Comparison of ENCODE assay signal across 32 cellular contexts in the genomic region with DNA sequence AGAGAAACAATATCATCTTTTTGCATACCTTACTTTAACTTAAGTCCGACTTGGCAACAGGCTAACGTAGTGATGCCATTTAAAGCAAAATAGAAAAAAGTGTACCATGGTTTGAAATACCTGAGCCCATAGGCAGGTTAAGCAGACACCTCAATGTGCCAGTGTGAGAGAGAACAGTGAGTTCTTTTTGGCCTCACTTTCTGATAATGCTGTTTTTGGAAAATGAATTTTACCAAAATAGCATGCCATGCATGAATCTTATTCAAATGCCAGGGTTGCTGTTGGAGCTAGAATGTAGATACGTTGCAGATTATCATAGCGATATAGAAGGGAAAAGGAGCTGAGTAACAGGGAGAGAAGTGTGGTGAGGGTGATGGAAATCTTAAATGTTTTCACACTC.
"Had no signal": no experiment of that assay in that cellular context is flagged by ENCODE, and none has a peak within 500 bp of the region (broad histone marks: within the 10 kb centered on the region; RNA-seq: fewer than 3 reads in every experiment).

No MANE protein-coding gene starts in this region.

- H3K9me3 Mint-ChIP-seq: activated B cell treated with CpG ODN at 0.5 μM for 24 hours; activated CD4-positive, alpha-beta memory T cell treated with anti-CD3 and anti-CD28 coated beads, Interleukin-2, amount 10 ng/mL, durations not matched to agents 7 days and 5 days; activated CD4-positive, alpha-beta T cell treated with anti-CD3 and anti-CD28 coated beads, Interleukin-2, amount 10 ng/mL, durations not matched to agents 7 days and 5 days; activated naive CD4-positive, alpha-beta T cell treated with anti-CD3 and anti-CD28 coated beads for 36 hours; activated naive CD8-positive, alpha-beta T cell treated with anti-CD3 and anti-CD28 coated beads for 36 hours; activated T-cell treated with anti-CD3 and anti-CD28 coated beads, Interleukin-2, amount 50 U/mL, for 24 hours; activated T-helper 17 cell treated with anti-CD3 and anti-CD28 coated beads, Interleukin-2, amount 50 U/mL, for 72 hours; T-helper 1 cell treated with Interleukin-12 subunit alpha and Interleukin-12 subunit beta and Interleukin-4 antibody, amounts not matched to agents 30 μg/mL and 1 μg/mL, for 36 hours; T-helper 2 cell treated with Interferon-gamma antibody and Interleukin-4, amounts not matched to agents 5 μg/mL and 100 μg/mL, for 36 hours had no signal

- H3K27ac Mint-ChIP-seq: activated B cell treated with CpG ODN at 0.5 μM for 24 hours; activated CD4-positive, alpha-beta memory T cell treated with anti-CD3 and anti-CD28 coated beads, Interleukin-2, amount 10 ng/mL, durations not matched to agents 7 days and 5 days; activated CD4-positive, alpha-beta T cell treated with anti-CD3 and anti-CD28 coated beads, Interleukin-2, amount 10 ng/mL, durations not matched to agents 7 days and 5 days; activated CD8-positive, alpha-beta memory T cell treated with anti-CD3 and anti-CD28 coated beads, Interleukin-2, amount 10 ng/mL, durations not matched to agents 7 days and 5 days; activated CD8-positive, alpha-beta T cell treated with anti-CD3 and anti-CD28 coated beads, Interleukin-2, amount 10 ng/mL, durations not matched to agents 7 days and 5 days; activated naive CD4-positive, alpha-beta T cell treated with anti-CD3 and anti-CD28 coated beads for 36 hours; activated naive CD4-positive, alpha-beta T cell treated with anti-CD3 and anti-CD28 coated beads, Interleukin-2, amount 50 U/mL, for 72 hours; activated naive CD8-positive, alpha-beta T cell treated with anti-CD3 and anti-CD28 coated beads for 36 hours; activated T-cell treated with anti-CD3 and anti-CD28 coated beads, Interleukin-2, amount 50 U/mL, for 24 hours; activated T-helper 17 cell treated with anti-CD3 and anti-CD28 coated beads, Interleukin-2, amount 50 U/mL, for 72 hours; T-helper 1 cell treated with Interleukin-12 subunit alpha and Interleukin-12 subunit beta and Interleukin-4 antibody, amounts not matched to agents 30 μg/mL and 1 μg/mL, for 36 hours; T-helper 2 cell treated with Interferon-gamma antibody and Interleukin-4, amounts not matched to agents 5 μg/mL and 100 μg/mL, for 36 hours had no signal

- H3K27me3 Mint-ChIP-seq: activated CD4-positive, alpha-beta memory T cell treated with anti-CD3 and anti-CD28 coated beads, Interleukin-2, amount 10 ng/mL, durations not matched to agents 7 days and 5 days; activated CD4-positive, alpha-beta T cell treated with anti-CD3 and anti-CD28 coated beads, Interleukin-2, amount 10 ng/mL, durations not matched to agents 7 days and 5 days; activated CD8-positive, alpha-beta memory T cell treated with anti-CD3 and anti-CD28 coated beads, Interleukin-2, amount 10 ng/mL, durations not matched to agents 7 days and 5 days; activated naive CD8-positive, alpha-beta T cell treated with anti-CD3 and anti-CD28 coated beads for 36 hours; activated T-cell treated with anti-CD3 and anti-CD28 coated beads, Interleukin-2, amount 50 U/mL, for 24 hours had no signal

- H3K36me3 Mint-ChIP-seq: activated CD8-positive, alpha-beta memory T cell treated with anti-CD3 and anti-CD28 coated beads, Interleukin-2, amount 10 ng/mL, durations not matched to agents 7 days and 5 days; activated naive CD8-positive, alpha-beta T cell treated with anti-CD3 and anti-CD28 coated beads for 36 hours had no signal

- H3K4me3 Mint-ChIP-seq: activated B cell treated with CpG ODN at 0.5 μM for 24 hours; activated CD4-positive, alpha-beta memory T cell treated with anti-CD3 and anti-CD28 coated beads, Interleukin-2, amount 10 ng/mL, durations not matched to agents 7 days and 5 days; activated CD4-positive, alpha-beta T cell treated with anti-CD3 and anti-CD28 coated beads, Interleukin-2, amount 10 ng/mL, durations not matched to agents 7 days and 5 days; activated CD8-positive, alpha-beta memory T cell treated with anti-CD3 and anti-CD28 coated beads, Interleukin-2, amount 10 ng/mL, durations not matched to agents 7 days and 5 days; activated CD8-positive, alpha-beta T cell treated with anti-CD3 and anti-CD28 coated beads, Interleukin-2, amount 10 ng/mL, durations not matched to agents 7 days and 5 days; activated naive CD4-positive, alpha-beta T cell treated with anti-CD3 and anti-CD28 coated beads for 36 hours; activated naive CD8-positive, alpha-beta T cell treated with anti-CD3 and anti-CD28 coated beads for 36 hours; activated T-cell treated with anti-CD3 and anti-CD28 coated beads, Interleukin-2, amount 50 U/mL, for 24 hours; activated T-helper 17 cell treated with anti-CD3 and anti-CD28 coated beads, Interleukin-2, amount 50 U/mL, for 72 hours; T-helper 1 cell treated with Interleukin-12 subunit alpha and Interleukin-12 subunit beta and Interleukin-4 antibody, amounts not matched to agents 30 μg/mL and 1 μg/mL, for 36 hours; T-helper 2 cell treated with Interferon-gamma antibody and Interleukin-4, amounts not matched to agents 5 μg/mL and 100 μg/mL, for 36 hours had no signal

- H3K4me1 Mint-ChIP-seq: activated B cell treated with CpG ODN at 0.5 μM for 24 hours; activated CD4-positive, alpha-beta memory T cell treated with anti-CD3 and anti-CD28 coated beads, Interleukin-2, amount 10 ng/mL, durations not matched to agents 7 days and 5 days; activated CD4-positive, alpha-beta T cell treated with anti-CD3 and anti-CD28 coated beads, Interleukin-2, amount 10 ng/mL, durations not matched to agents 7 days and 5 days; activated CD8-positive, alpha-beta memory T cell treated with anti-CD3 and anti-CD28 coated beads, Interleukin-2, amount 10 ng/mL, durations not matched to agents 7 days and 5 days; activated naive CD8-positive, alpha-beta T cell treated with anti-CD3 and anti-CD28 coated beads for 36 hours; activated T-helper 17 cell treated with anti-CD3 and anti-CD28 coated beads, Interleukin-2, amount 50 U/mL, for 72 hours had no signal

- DNase-seq: activated B cell treated with CpG ODN at 0.5 μM for 24 hours; activated CD4-positive, alpha-beta memory T cell treated with anti-CD3 and anti-CD28 coated beads, Interleukin-2, amount 10 ng/mL, durations not matched to agents 7 days and 5 days; activated CD4-positive, alpha-beta T cell treated with anti-CD3 and anti-CD28 coated beads for 4 hours; activated CD4-positive, alpha-beta T cell treated with anti-CD3 and anti-CD28 coated beads, Interleukin-2, amount 10 ng/mL, durations not matched to agents 7 days and 5 days; activated CD4-positive, alpha-beta T cell treated with anti-CD3 and anti-CD28 coated beads, Interleukin-2, amount 50 U/mL, for 48 hours; activated CD4-positive, CD25-positive, alpha-beta regulatory T cell treated with anti-CD3 and anti-CD28 coated beads, Interleukin-2, amount 50 U/mL, for 72 hours; activated CD8-positive, alpha-beta memory T cell treated with anti-CD3 and anti-CD28 coated beads for 24 hours; activated CD8-positive, alpha-beta memory T cell treated with anti-CD3 and anti-CD28 coated beads, Interleukin-2, amount 10 ng/mL, durations not matched to agents 7 days and 5 days; activated CD8-positive, alpha-beta memory T cell treated with anti-CD3 and anti-CD28 coated beads, Interleukin-2, amount 50 U/mL, for 48 hours; activated CD8-positive, alpha-beta T cell treated with anti-CD3 and anti-CD28 coated beads, Interleukin-2, amount 10 ng/mL, durations not matched to agents 7 days and 5 days; activated effector memory CD4-positive, alpha-beta T cell treated with anti-CD3 and anti-CD28 coated beads, Interleukin-2, amount 50 U/mL, for 16 hours; activated gamma-delta T cell treated with Interleukin-2 at 50 U/mL for 16 hours; activated naive CD4-positive, alpha-beta T cell; activated naive CD4-positive, alpha-beta T cell treated with anti-CD3 and anti-CD28 coated beads for 36 hours; activated naive CD4-positive, alpha-beta T cell treated with anti-CD3 and anti-CD28 coated beads, Interleukin-2, amount 50 U/mL, for 16 hours; activated naive CD8-positive, alpha-beta T cell treated with anti-CD3 and anti-CD28 coated beads for 36 hours; activated T-cell treated with anti-CD3 and anti-CD28 coated beads, Interleukin-2, amount 50 U/mL, for 24 hours; activated T-cell treated with anti-CD3 and anti-CD28 coated beads, Interleukin-2, amount 50 U/mL, for 48 hours; adrenal gland; amniotic stem cell; aorta; body of pancreas; brain microvascular endothelial cell; central memory CD4-positive, alpha-beta T cell; cerebellar nuclear complex; T-helper 1 cell; T-helper 2 cell; T-helper 9 cell had no signal
